In genomic region chr1:29703596-29703995, GRCh38 we compare ENCODE assay signal across 8 cellular contexts.
DNase-seq lines count a peak whose midpoint lies in the region; ATAC-seq, FAIRE-seq and TF ChIP-seq lines count a peak whose summit lies in the region.

No MANE protein-coding gene starts in this region.

- WGBS in A549 (ENCODE audit: missing lambda C conversion rate): 20% methylated on average over 5 of the region's 7 CpGs

- FAIRE-seq in A549 (lab: Jason Lieb, UNC): no peak

- peak; percentile 76 to 82; a peak in 5 of 6 replicates for ATAC-seq in A549
- ATAC-seq in activated naive CD4-positive, alpha-beta T cell treated with anti-CD3 and anti-CD28 coated beads, Interleukin-2, amount 50 U/mL, for 72 hours: no peak

- no peak for TF ChIP-seq EP300 in A549 (IDR thresholded peaks at IDR 0.05)

- TF ChIP-seq POLR2A in A549 (IDR thresholded peaks at IDR 0.05; ENCODE audit: low read length): no peak

- H3K4me2 ChIP-seq in A549: no peak overlapping the region

- H3K27ac Mint-ChIP-seq in activated naive CD4-positive, alpha-beta T cell treated with anti-CD3 and anti-CD28 coated beads, Interleukin-2, amount 50 U/mL, for 72 hours: no peak overlapping the region

- peak; percentile 45 for TF ChIP-seq CTCF in A549 (IDR thresholded peaks at IDR 0.05)
- peak; percentile 85 for TF ChIP-seq CTCF in GM12873 (IDR thresholded peaks at IDR 0.05; ENCODE audit: insufficient read depth, low read depth, low read length, missing control alignments)

- peak; percentile 20 to 35; a peak in 3 of 5 replicates for TF ChIP-seq RAD21 in A549 (conservative IDR thresholded peaks at IDR 0.05 in 1 of 2, IDR thresholded peaks at IDR 0.05 in 1 of 2)

- H3K4me1 ChIP-seq in A549: peaks cover 11% of the 10 kb centered on the region

- no peaks in the 10 kb centered on the region for H3K36me3 Mint-ChIP-seq in activated naive CD4-positive, alpha-beta T cell treated with anti-CD3 and anti-CD28 coated beads, Interleukin-2, amount 50 U/mL, for 72 hours

- no peaks in the 10 kb centered on the region for H3K9me3 Mint-ChIP-seq in activated naive CD4-positive, alpha-beta T cell treated with anti-CD3 and anti-CD28 coated beads, Interleukin-2, amount 50 U/mL, for 72 hours

- POLR2A ChIA-PET in A549 (lab: Yijun Ruan, JAX): no interaction called here

- CTCF ChIA-PET in A549 (lab: Yijun Ruan, JAX): interaction anchor here (0.9 to 2.5 kb wide), 18 partner anchors 10 to 1006 kb away, joined by 3 to 8 read pairs (median 4); no protein-coding TSS in a partner anchor

- H3K4me3 ChIP-seq in A549: no peak overlapping the region

- H3K9me3 ChIP-seq in A549: no peaks in the 10 kb centered on the region

- peak; percentile 49 to 65 for DNase-seq in A549 (ENCODE audit: low read depth in 1 of 2, low spot score in 1 of 2)
- DNase-seq in NCI-H526 (lab: John Stamatoyannopoulos, UW): peak; percentile 27 to 69
- DNase-seq in dedifferentiated amniotic fluid mesenchymal stem cell (ENCODE audit: extremely low spot score): peak; percentile 57
- peak; percentile 60 for DNase-seq in mesenteric fat pad (ENCODE audit: low spot score)
- no peak for DNase-seq in activated CD4-positive, alpha-beta T cell treated with anti-CD3 and anti-CD28 coated beads, Interleukin-2, amount 50 U/mL, for 48 hours
- no peak for DNase-seq in activated naive CD4-positive, alpha-beta T cell treated with anti-CD3 and anti-CD28 coated beads, Interleukin-2, amount 50 U/mL, for 72 hours (ENCODE audit: low spot score in 2 of 2)
- no peak for DNase-seq in stimulated activated CD4-positive, alpha-beta T cell treated with anti-CD3 and anti-CD28 coated beads, Interleukin-2, amount 100 ng/mL, for 24 hours

- no peak overlapping the region for H3K27ac ChIP-seq in A549

TF ChIP-seq in A549, 52 proteins besides CTCF, POLR2A, EP300 and RAD21:
- TF ChIP-seq HEYL (CRISPR knock-in tag; IDR thresholded peaks at IDR 0.05) (no peak), NR3C1 (IDR thresholded peaks at IDR 0.05) (no peak), USF2 (IDR thresholded peaks at IDR 0.05) (no peak), ESRRA (IDR thresholded peaks at IDR 0.05; ENCODE audit: borderline replicate concordance, low read length) (no peak), EHF (CRISPR knock-in tag; IDR thresholded peaks at IDR 0.05) (no peak), E2F6 (IDR thresholded peaks at IDR 0.05; ENCODE audit: borderline replicate concordance, low read depth) (no peak), KDM5A (IDR thresholded peaks at IDR 0.05) (no peak), FOXS1 (CRISPR knock-in tag; IDR thresholded peaks at IDR 0.05) (no peak), RCOR1 (IDR thresholded peaks at IDR 0.05; ENCODE audit: low read depth, low read length) (no peak), HOXB5 (CRISPR knock-in tag; IDR thresholded peaks at IDR 0.05) (no peak), BCL3 (IDR thresholded peaks at IDR 0.05) (no peak), ATOH8 (CRISPR knock-in tag; IDR thresholded peaks at IDR 0.05; ENCODE audit: low read depth) (no peak), TFCP2L1 (CRISPR knock-in tag; IDR thresholded peaks at IDR 0.05) (no peak), NPAS2 (CRISPR knock-in tag; IDR thresholded peaks at IDR 0.05; ENCODE audit: borderline replicate concordance) (no peak), RARB (CRISPR knock-in tag; IDR thresholded peaks at IDR 0.05) (no peak), NFE2L2 (conservative IDR thresholded peaks at IDR 0.05; ENCODE audit: low read length) (no peak), CBX2 (IDR thresholded peaks at IDR 0.05; ENCODE audit: borderline replicate concordance, low read depth) (no peak), HDAC2 (IDR thresholded peaks at IDR 0.05) (no peak), POLR2AphosphoS2 (conservative IDR thresholded peaks at IDR 0.05; ENCODE audit: low read length) (no peak), CHD2 (IDR thresholded peaks at IDR 0.05; ENCODE audit: low read length, partially characterized antibody) (no peak)

Comparison
In these comparisons a context has a peak if more than half of its experiments do, and no peak if none do; other contexts are left out.
1. ATAC-seq: peak in A549 (2 of 2); none in activated naive CD4-positive, alpha-beta T cell treated with anti-CD3 and anti-CD28 coated beads, Interleukin-2, amount 50 U/mL, for 72 hours (0 of 2).
2. DNase-seq: peak in A549 (2 of 2), NCI-H526 (2 of 2), dedifferentiated amniotic fluid mesenchymal stem cell (single experiment) and mesenteric fat pad (single experiment); none in activated CD4-positive, alpha-beta T cell treated with anti-CD3 and anti-CD28 coated beads, Interleukin-2, amount 50 U/mL, for 48 hours (0 of 2), activated naive CD4-positive, alpha-beta T cell treated with anti-CD3 and anti-CD28 coated beads, Interleukin-2, amount 50 U/mL, for 72 hours (0 of 2) and stimulated activated CD4-positive, alpha-beta T cell treated with anti-CD3 and anti-CD28 coated beads, Interleukin-2, amount 100 ng/mL, for 24 hours (0 of 2).